ENCODE assay signal across 19 cellular contexts in genomic region chr5:133384120-133384855, GRCh38.
DNase-seq lines count a peak whose midpoint lies in the region; ATAC-seq and TF ChIP-seq lines count a peak whose summit lies in the region.
"Had no signal": no experiment of that assay in that cellular context is flagged by ENCODE, and none has a peak within 500 bp of the region (broad histone marks: within the 10 kb centered on the region; RNA-seq: fewer than 3 reads in every experiment).

No MANE protein-coding gene starts in this region.

- H3K36me3 Mint-ChIP-seq in GM23338 (ENCODE audit: low read depth) (no peaks in the 10 kb centered on the region), H9 (ENCODE audit: insufficient read depth in 1 of 3, low read depth in 3 of 3) (no peaks in the 10 kb centered on the region; a peak in 3 of 7 replicates)
- H3K36me3 Mint-ChIP-seq: CD4-positive, CD25-positive, alpha-beta regulatory T cell had no signal

- ATAC-seq in GM23338 (peak; percentile 71), GM18870 (IDR thresholded peaks at IDR 0.05; ENCODE audit: unreplicated experiment) (no peak), psoas muscle (no peak)
- ATAC-seq: HCT116 had no signal

- H3T11ph ChIP-seq in H9 (ENCODE audit: low read length) = no peak overlapping the region

- TF ChIP-seq CTCF in GM23338 (conservative IDR thresholded peaks at IDR 0.05; ENCODE audit: low read depth in 2 of 2) (no peak), H9 (conservative IDR thresholded peaks at IDR 0.05) (no peak), epithelial cell of esophagus (IDR thresholded peaks at IDR 0.05; ENCODE audit: insufficient read depth, low read depth, low read length, missing control alignments) (no peak), sigmoid colon (IDR thresholded peaks at IDR 0.05) (no peak), psoas muscle (IDR thresholded peaks at IDR 0.05) (no peak)

- H3K4me1 ChIP-seq in GM23338 (ENCODE audit: insufficient read depth) = peaks cover 10% of the 10 kb centered on the region; the same call in 1 of the 2 replicates
- H3K4me1 ChIP-seq in H9 (ENCODE audit: insufficient read depth, low read length) = peaks cover 5% of the 10 kb centered on the region; the same call in 1 of the 2 replicates
- no peaks in the 10 kb centered on the region for H3K4me1 ChIP-seq in sigmoid colon
- no peaks in the 10 kb centered on the region for H3K4me1 ChIP-seq in psoas muscle
- H3K4me1 ChIP-seq: Caco-2, Peyer's patch had no signal

- no peaks in the 10 kb centered on the region for H3K36me3 ChIP-seq in GM23338 (ENCODE audit: insufficient read depth)
- H3K36me3 ChIP-seq in sigmoid colon = no peaks in the 10 kb centered on the region
- H3K36me3 ChIP-seq in psoas muscle (ENCODE audit: insufficient read depth in 1 of 2, low read depth in 1 of 2) = no peaks in the 10 kb centered on the region
- H3K36me3 ChIP-seq: Peyer's patch had no signal

- H3K4me2 ChIP-seq in GM23338 = no peak overlapping the region
- no peak overlapping the region for H3K4me2 ChIP-seq in H9 (ENCODE audit: insufficient read depth, insufficient read length, low read length)

- H3K9me3 Mint-ChIP-seq in GM23338 (peaks cover 2% of the 10 kb centered on the region; the same call in 1 of the 3 replicates), H9 (peaks cover 0 to 2% of the 10 kb centered on the region in 2 experiments; a peak in 2 of 5 replicates)

- H3K14ac ChIP-seq in H9 (ENCODE audit: insufficient read depth, low read length) = 0 out of 2 replicates have a peak overlapping the region, but pooled peaks have one; percentile 31

- H3F3A ChIP-seq in GM23338 (replicated peaks; ENCODE audit: low read depth) = no peaks in the 10 kb centered on the region

- no peaks in the 10 kb centered on the region for H3K79me1 ChIP-seq in H9 (ENCODE audit: insufficient read depth, low read depth, low read length, poor library complexity, severe bottlenecking)

- H3K79me2 ChIP-seq in GM23338 (replicated peaks; ENCODE audit: insufficient read depth) (no peaks in the 10 kb centered on the region), H9 (ENCODE audit: insufficient read depth, low read length) (no peaks in the 10 kb centered on the region)

- H2AFZ ChIP-seq in GM23338 (peak overlapping the region; percentile 1; the same call in 1 of the 2 replicates), H9 (ENCODE audit: low read length) (no peak overlapping the region)

- no peak for TF ChIP-seq POLR2A in sigmoid colon (IDR thresholded peaks at IDR 0.05)

- no peak overlapping the region for H3K4ac ChIP-seq in H9 (ENCODE audit: low read depth, low read length)

- peak; percentile 7 for DNase-seq in GM23338 (ENCODE audit: low spot score)
- DNase-seq in H9 = peak; percentile 25
- DNase-seq in epithelial cell of esophagus (ENCODE audit: low read depth) = peak; percentile 42
- DNase-seq in sigmoid colon = peak; percentile 26
- no peak for DNase-seq in psoas muscle
- DNase-seq in activated CD4-positive, alpha-beta T cell treated with anti-CD3 and anti-CD28 coated beads for 1 hour = no peak
- DNase-seq: Caco-2; CD4-positive, CD25-positive, alpha-beta regulatory T cell; EL; NCI-H1105; NCI-H1694; NCI-H2107; NCI-H226; NCI-H524 treated with DMSO at 0.1 percent for 48 hours; SHP77 treated with DMSO at 0.1 percent for 48 hours had no signal

- no peak overlapping the region for H4K5ac ChIP-seq in H9 (ENCODE audit: insufficient read length, low read depth, low read length)

- TF ChIP-seq EP300 in sigmoid colon (IDR thresholded peaks at IDR 0.05) = no peak

- H3K9me2 ChIP-seq in GM23338 (ENCODE audit: insufficient read depth) = peaks cover 2% of the 10 kb centered on the region; the same call in 1 of the 2 replicates

- no peak overlapping the region for H3K23ac ChIP-seq in H9 (ENCODE audit: insufficient read length, low read depth, low read length)

- no peak overlapping the region for H2BK5ac ChIP-seq in H9 (ENCODE audit: insufficient read length, low read length)

- H3K27ac ChIP-seq in GM23338 (ENCODE audit: low read depth) (no peak overlapping the region), H9 (ENCODE audit: insufficient read length, low read depth, low read length) (no peak overlapping the region), sigmoid colon (no peak overlapping the region), psoas muscle (no peak overlapping the region)
- H3K27ac ChIP-seq: Peyer's patch had no signal

- H4K8ac ChIP-seq in H9 (replicated peaks; ENCODE audit: insufficient read length, low read depth, low read length) = no peak overlapping the region

- H3K18ac ChIP-seq in H9 (ENCODE audit: insufficient read length, low read depth, low read length) = no peak overlapping the region

- H4K20me1 ChIP-seq in GM23338 (replicated peaks; ENCODE audit: insufficient read depth) (no peaks in the 10 kb centered on the region), H9 (ENCODE audit: control insufficient read depth, insufficient read depth, insufficient read length) (no peaks in the 10 kb centered on the region)

- WGBS in H9 (ENCODE audit: extremely low coverage, insufficient read length, low lambda C conversion rate) = no CpG with 5 or more reads among the region's 12 CpGs
- 89 to 91% methylated on average over 12 of the region's 12 CpGs for WGBS in sigmoid colon, 2 donors
- 91 to 92% (median 91%) methylated on average over 12 of the region's 12 CpGs for WGBS in psoas muscle, 3 donors

- H3K27me3 ChIP-seq in GM23338 (ENCODE audit: insufficient read depth) (no peaks in the 10 kb centered on the region), H9 (ENCODE audit: insufficient read depth, low read length) (no peaks in the 10 kb centered on the region), sigmoid colon (no peaks in the 10 kb centered on the region), psoas muscle (ENCODE audit: insufficient read depth in 3 of 3, low read length in 2 of 3) (no peaks in the 10 kb centered on the region)
- H3K27me3 ChIP-seq: Peyer's patch had no signal

- H3K27me3 Mint-ChIP-seq in GM23338 (ENCODE audit: insufficient read depth, low read depth, poor library complexity) = peaks cover 7% of the 10 kb centered on the region
- peaks cover 3% of the 10 kb centered on the region; the same call in 1 of the 2 replicates for H3K27me3 Mint-ChIP-seq in H9 (ENCODE audit: low read depth)

- H2BK15ac ChIP-seq in H9 (ENCODE audit: low read depth, low read length) = no peak overlapping the region

- H2BK20ac ChIP-seq in H9 (ENCODE audit: low read depth, low read length, poor library complexity, severe bottlenecking) = no peak overlapping the region

- H3K56ac ChIP-seq in H9 (ENCODE audit: insufficient read length, low read depth, low read length) = no peak overlapping the region

- H3K4me3 ChIP-seq in GM23338 (no peak overlapping the region), epithelial cell of esophagus (ENCODE audit: low read length) (no peak overlapping the region), sigmoid colon (no peak overlapping the region), psoas muscle (no peak overlapping the region)
- H3K4me3 ChIP-seq: Peyer's patch had no signal

- H2BK12ac ChIP-seq in H9 (ENCODE audit: insufficient read length, low read depth, low read length) = no peak overlapping the region

- H3K4me1 Mint-ChIP-seq in GM23338 (peaks cover 25% of the 10 kb centered on the region), H9 (peaks cover 19 to 26% of the 10 kb centered on the region in 2 experiments)
- H3K4me1 Mint-ChIP-seq: B cell had no signal

- no peak overlapping the region for H3K4me3 Mint-ChIP-seq in GM23338
- H3K4me3 Mint-ChIP-seq in H9 = no peak overlapping the region; a peak in 1 of 5 replicates
- H3K4me3 Mint-ChIP-seq: B cell; CD4-positive, CD25-positive, alpha-beta regulatory T cell had no signal

- H3K23me2 ChIP-seq in H9 (ENCODE audit: insufficient read length, low read depth, low read length, poor library complexity, severe bottlenecking) = no peaks in the 10 kb centered on the region

- intact Hi-C loops in sigmoid colon (cut with DNase I) (no loop called here), psoas muscle (cut with DNase I) (no loop called here)

- H4K91ac ChIP-seq in H9 (ENCODE audit: insufficient read length, low read depth, low read length) = no peak overlapping the region

- H3K27ac Mint-ChIP-seq in GM23338 (no peak overlapping the region), H9 (no peak overlapping the region)
- H3K27ac Mint-ChIP-seq: B cell; CD4-positive, CD25-positive, alpha-beta regulatory T cell had no signal

- H3K9ac ChIP-seq in H9 (ENCODE audit: extremely low read depth, insufficient read length, low read length) = no peak overlapping the region

- no peak overlapping the region for H2AK5ac ChIP-seq in H9 (ENCODE audit: insufficient read length, low read length)

- H3K9me3 ChIP-seq in H9 (ENCODE audit: control insufficient read depth, low read depth, low read length) (no peaks in the 10 kb centered on the region), sigmoid colon (no peaks in the 10 kb centered on the region), psoas muscle (no peaks in the 10 kb centered on the region)
- H3K9me3 ChIP-seq: Caco-2, Peyer's patch had no signal

- H2BK120ac ChIP-seq in H9 (ENCODE audit: low read depth, low read length, poor library complexity, severe bottlenecking) = no peak overlapping the region

Comparison
In these comparisons a context has a peak if more than half of its experiments do, and no peak if none do; other contexts are left out.
1. DNase-seq: peak in GM23338 (single experiment), H9 (single experiment), epithelial cell of esophagus (single experiment) and sigmoid colon (single experiment); none in psoas muscle (0 of 2) and activated CD4-positive, alpha-beta T cell treated with anti-CD3 and anti-CD28 coated beads for 1 hour (single experiment).